ENCODE assay signal across 21 cellular contexts in genomic region chr7:137164251-137164650, GRCh38.
"Had no signal": no experiment of that assay in that cellular context is flagged by ENCODE, and none has a peak within 500 bp of the region (broad histone marks: within the 10 kb centered on the region; RNA-seq: fewer than 3 reads in every experiment).

No MANE protein-coding gene starts in this region.

- H3K9me3 ChIP-seq: MG63, SK-N-SH had no signal

- H3K27ac ChIP-seq: HL-60 had no signal

- H3K9me2 ChIP-seq: SK-N-SH had no signal

- H3K4me2 ChIP-seq: SK-N-SH had no signal

- H3K9ac ChIP-seq: SK-N-SH had no signal

- DNase-seq: Karpas-422, KG1, MG63, NCI-H1092, NCI-H1105 treated with DMSO at 0.1 percent for 48 hours, NCI-H1417 treated with DMSO at 0.1 percent for 48 hours, NCI-H146, NCI-H1694 treated with DMSO at 0.1 percent for 48 hours, NCI-H1930, NCI-H2081, NCI-H2107, NCI-H226, NCI-H446, NCI-H510A, NCI-H524 treated with DMSO at 0.1 percent for 48 hours, NCI-H69, NCI-H774, RPMI8226, SHP77, SK-N-SH had no signal

- H3K27me3 ChIP-seq: MG63 had no signal

- H3K36me3 ChIP-seq: MG63 had no signal

- H3K4me3 ChIP-seq: MG63 had no signal
